In genomic region chr12:49566361-49566760, GRCh38 we compare ENCODE assay signal across 1 cellular context.
TF ChIP-seq lines count a peak whose summit lies in the region.

No MANE protein-coding gene starts in this region.

TF ChIP-seq in H1, 55 proteins besides CTCF, POLR2A, EP300 and RAD21:
- TF ChIP-seq TCF12 (IDR thresholded peaks at IDR 0.05; ENCODE audit: low read depth, low read length) = no peak
- no peak for TF ChIP-seq KDM1A (IDR thresholded peaks at IDR 0.05; ENCODE audit: borderline replicate concordance, low read length)
- TF ChIP-seq GABPA (IDR thresholded peaks at IDR 0.05; ENCODE audit: borderline replicate concordance, insufficient read depth, low read length) = no peak
- no peak for TF ChIP-seq MAX (IDR thresholded peaks at IDR 0.05)
- TF ChIP-seq HDAC2 (IDR thresholded peaks at IDR 0.05; ENCODE audit: borderline replicate concordance in 1 of 2, low read depth in 2 of 2, low read length in 2 of 2) = no peak
- no peak for TF ChIP-seq USF2 (IDR thresholded peaks at IDR 0.05; ENCODE audit: low read length)
- no peak for TF ChIP-seq CREB1 (IDR thresholded peaks at IDR 0.05)
- TF ChIP-seq TAF7 (optimal IDR thresholded peaks at IDR 0.05; ENCODE audit: borderline replicate concordance, low read depth, low read length) = no peak
- TF ChIP-seq SUZ12 (IDR thresholded peaks at IDR 0.05; ENCODE audit: low read length) = no peak
- no peak for TF ChIP-seq JUND (IDR thresholded peaks at IDR 0.05; ENCODE audit: low read length)
- TF ChIP-seq ZNF274 (IDR thresholded peaks at IDR 0.05; ENCODE audit: borderline replicate concordance, extremely low read depth, low read length) = no peak
- TF ChIP-seq SAP30 (IDR thresholded peaks at IDR 0.05; ENCODE audit: insufficient read depth, insufficient replicate concordance, low read length) = no peak
- no peak for TF ChIP-seq CBX5 (IDR thresholded peaks at IDR 0.05; ENCODE audit: low read depth, low read length)
